8 cellular contexts compared by ENCODE assay signal in genomic region chr15:52735231-52736089, GRCh38. TPM values are rescaled to one million over a fixed set of nuclear protein-coding genes. Genes with fewer than 3 reads are reported as not detected.
DNase-seq lines count a peak whose midpoint lies in the region; ATAC-seq and TF ChIP-seq lines count a peak whose summit lies in the region.

No MANE protein-coding gene starts in this region.

- intact Hi-C loops in dorsolateral prefrontal cortex (cut with DNase I), result loop anchor here (2.0 to 5.0 kb wide), 2 partner anchors 478 to 479 kb away; no protein-coding TSS in a partner anchor

- peak; percentile 41 for DNase-seq in AG09309 (ENCODE audit: low read depth)
- peak; percentile 90 for DNase-seq in NCI-H82 (lab: John Stamatoyannopoulos, UW)
- DNase-seq in activated CD4-positive, alpha-beta T cell treated with anti-CD3 and anti-CD28 coated beads, Interleukin-2, amount 50 U/mL, for 48 hours, result peak; percentile 62 to 67
- DNase-seq in dorsolateral prefrontal cortex, result peak in 4 of 10 donors; percentile 36 to 69 (median 42)
- DNase-seq in lung (ENCODE audit: low spot score), result peak; percentile 66
- DNase-seq in stimulated activated CD8-positive, alpha-beta memory T cell treated with anti-CD3 and anti-CD28 coated beads, Interleukin-15, amount 100 ng/mL, for 48 hours (ENCODE audit: low read depth in 2 of 2), result peak; percentile 4 to 36

- peak; percentile 81 for ATAC-seq in GM18909 (IDR thresholded peaks at IDR 0.05; ENCODE audit: poor library complexity, unreplicated experiment)
- ATAC-seq in HG03575 (IDR thresholded peaks at IDR 0.05; ENCODE audit: extremely low read depth, insufficient number of reproducible peaks, low FRiP score, unreplicated experiment), result peak; percentile 53
- peak; percentile 77 for ATAC-seq in lung (ENCODE audit: insufficient read depth, low FRiP score)

- 60 to 66% methylated on average over 4 of the region's 4 CpGs for WGBS in lung, 2 donors

- H3K36me3 ChIP-seq in lung (ENCODE audit: control insufficient read depth in 2 of 2, insufficient read depth in 2 of 2, low read length in 2 of 2), result no peaks in the 10 kb centered on the region

- TF ChIP-seq CTCF in AG09309 (IDR thresholded peaks at IDR 0.05; ENCODE audit: control insufficient read depth, insufficient read depth, low read depth, low read length, missing control alignments), result peak; percentile 77
- peak; percentile 80 to 97 (median 90) for TF ChIP-seq CTCF in dorsolateral prefrontal cortex (IDR thresholded peaks at IDR 0.05 in 54 of 56, conservative IDR thresholded peaks at IDR 0.05 in 2 of 56; ENCODE audit: low read depth in 1 of 56, partially characterized antibody in 56 of 56)
- TF ChIP-seq CTCF in lung (IDR thresholded peaks at IDR 0.05; ENCODE audit: control extremely low read depth, extremely low read depth), result peak; percentile 69

- peaks cover 3% of the 10 kb centered on the region in 2 donors for H3K4me1 ChIP-seq in lung (ENCODE audit: control insufficient read depth in 2 of 2, insufficient read depth in 2 of 2, low read length in 2 of 2)

- H3K4me3 ChIP-seq in AG09309 (ENCODE audit: control insufficient read depth, low read depth, low read length) (no peak overlapping the region), dorsolateral prefrontal cortex (no peak overlapping the region), lung (no peak overlapping the region)

- no peaks in the 10 kb centered on the region for H3K9me3 ChIP-seq in lung (ENCODE audit: control insufficient read depth in 2 of 2, insufficient read depth in 1 of 2, low read length in 1 of 2)

- peaks cover 0 to 2% (median 0%) of the 10 kb centered on the region in 45 donors for H3K27me3 ChIP-seq in dorsolateral prefrontal cortex
- no peaks in the 10 kb centered on the region for H3K27me3 ChIP-seq in lung (ENCODE audit: control insufficient read depth, insufficient read depth)

- no peak overlapping the region for H3K27ac ChIP-seq in dorsolateral prefrontal cortex
- H3K27ac ChIP-seq in lung (ENCODE audit: low read depth in 1 of 2, low read length in 1 of 2), result no peak overlapping the region

RNA-seq across cellular contexts. Expression of gene ONECUT1, which starts 54.7 kb away (rescaled TPM):
- 1 to 10 TPM in 44 of 120 experiments, under 1 TPM in 62, not detected in 14; 0.20 to 3.6 (median 0.81) TPM for total RNA-seq in dorsolateral prefrontal cortex
- total RNA-seq in lung, result under 1 TPM in 1 of 2 donors, not detected in 1; 0.18 TPM
- not detected for polyA plus RNA-seq in lung

RNA-seq across cellular contexts. Expression of gene ATOSA, which starts 56.3 kb away (rescaled TPM):
- 10 to 100 TPM; 34.8 to 88.4 (median 52.9) TPM for total RNA-seq in dorsolateral prefrontal cortex
- total RNA-seq in lung, result 100 to 1,000 TPM in 1 of 2 donors, 10 to 100 TPM in 1; 39.5 to 114 TPM
- 10 to 100 TPM; 12.1 to 54.0 TPM for polyA plus RNA-seq in lung
